In the genomic region with DNA sequence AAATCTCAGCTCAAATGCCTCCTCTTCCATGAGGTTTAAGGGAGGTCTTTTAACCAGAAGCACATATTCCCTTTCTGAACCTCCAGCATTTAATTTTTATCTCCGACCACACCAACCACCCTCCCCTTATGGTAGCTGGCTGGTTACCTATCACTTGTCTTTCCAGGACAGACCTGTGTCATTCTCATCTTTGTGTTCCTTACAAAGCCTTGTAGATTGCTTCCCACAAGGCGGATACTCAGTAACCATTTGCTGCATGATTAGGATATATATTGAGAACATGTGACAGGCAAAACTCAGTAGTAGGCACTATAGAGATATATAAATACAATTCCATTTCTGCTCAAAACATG, we compare ENCODE assay signal across 2 cellular contexts.
TF ChIP-seq lines count a peak whose summit lies in the region.

No MANE protein-coding gene starts in this region.

TF ChIP-seq in SK-N-SH, 30 proteins besides CTCF, POLR2A, EP300 and RAD21 (continued from another document):
- no peak for TF ChIP-seq MAX (IDR thresholded peaks at IDR 0.05; ENCODE audit: low read depth)
- no peak for TF ChIP-seq JUND (IDR thresholded peaks at IDR 0.05)
- no peak for TF ChIP-seq EZH2phosphoT487 (IDR thresholded peaks at IDR 0.05; ENCODE audit: borderline replicate concordance, low read depth)
- TF ChIP-seq RXRA (IDR thresholded peaks at IDR 0.05; ENCODE audit: borderline replicate concordance, low read depth) = no peak
- TF ChIP-seq PBX3 (IDR thresholded peaks at IDR 0.05) = no peak
- TF ChIP-seq NFIC (IDR thresholded peaks at IDR 0.05; ENCODE audit: borderline replicate concordance) = no peak
TF ChIP-seq in SK-N-SH: peak in this region for 0.

TF ChIP-seq in SK-N-SH treated with all-trans-retinoic acid at 6 μM for 48 hours, 23 proteins besides CTCF, POLR2A, EP300 and RAD21 (continued from another document):
- TF ChIP-seq TSHZ2 (CRISPR knock-in tag; IDR thresholded peaks at IDR 0.05) = no peak
- no peak for TF ChIP-seq ZNF565 (CRISPR knock-in tag; conservative IDR thresholded peaks at IDR 0.05; ENCODE audit: low read depth)
- TF ChIP-seq ZC3H10 (CRISPR knock-in tag; IDR thresholded peaks at IDR 0.05) = no peak
